8 cellular contexts compared by ENCODE assay signal in the genomic region with DNA sequence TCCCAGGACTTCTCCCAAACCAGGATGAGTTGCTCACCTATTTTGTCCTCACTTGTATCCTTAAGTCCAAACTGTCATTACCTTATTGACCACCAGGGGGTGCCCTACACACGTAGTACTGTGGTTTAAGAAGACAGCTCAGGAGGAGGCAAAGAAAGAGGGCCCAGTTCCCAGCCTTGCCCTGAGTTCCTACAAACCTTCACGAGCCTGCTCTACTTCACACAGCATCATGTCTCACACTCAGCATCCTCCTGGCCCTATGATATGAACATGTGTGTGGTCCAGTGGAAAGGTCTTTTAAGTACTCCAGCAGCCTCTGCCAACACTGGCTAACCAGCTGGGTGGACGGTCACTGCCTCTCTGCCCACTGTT. TPM values are rescaled to one million over a fixed set of nuclear protein-coding genes. Genes with fewer than 3 reads are reported as not detected.
DNase-seq lines count a peak whose midpoint lies in the region; ATAC-seq and TF ChIP-seq lines count a peak whose summit lies in the region.

No MANE protein-coding gene starts in this region.

- no peak overlapping the region for H4K8ac ChIP-seq in H9 (replicated peaks; ENCODE audit: insufficient read length, low read depth, low read length)

- no peak overlapping the region for H3K14ac ChIP-seq in H9 (ENCODE audit: insufficient read depth, low read length)

- no CpG with 5 or more reads among the region's 3 CpGs for WGBS in H9 (ENCODE audit: extremely low coverage, insufficient read length, low lambda C conversion rate)

- H3K9me3 Mint-ChIP-seq in H9 (no peaks in the 10 kb centered on the region; a peak in 1 of 5 replicates), MCF 10A (ENCODE audit: unreplicated experiment) (no peaks in the 10 kb centered on the region)

- no peak overlapping the region for H3K4me3 ChIP-seq in AG09309 (ENCODE audit: control insufficient read depth, low read depth, low read length)
- H3K4me3 ChIP-seq in WI38 (ENCODE audit: low read depth, low read length): no peak overlapping the region

- TF ChIP-seq CTCF in AG09309 (IDR thresholded peaks at IDR 0.05; ENCODE audit: control insufficient read depth, insufficient read depth, low read depth, low read length, missing control alignments) (peak; percentile 77), H9 (conservative IDR thresholded peaks at IDR 0.05) (peak; percentile 87), WI38 (IDR thresholded peaks at IDR 0.05; ENCODE audit: low read depth, low read length) (peak; percentile 70), MCF 10A (IDR thresholded peaks at IDR 0.05; ENCODE audit: unreplicated experiment) (peak; percentile 66)

- no peak for ATAC-seq in GM19324 (IDR thresholded peaks at IDR 0.05; ENCODE audit: low FRiP score, unreplicated experiment)

- H4K5ac ChIP-seq in H9 (ENCODE audit: insufficient read length, low read depth, low read length): no peak overlapping the region

- H3K4me2 ChIP-seq in H9 (ENCODE audit: insufficient read depth, insufficient read length, low read length): no peak overlapping the region

- no peaks in the 10 kb centered on the region for H3K9me3 ChIP-seq in H9 (ENCODE audit: control insufficient read depth, low read depth, low read length)

- no peak overlapping the region for H2BK120ac ChIP-seq in H9 (ENCODE audit: low read depth, low read length, poor library complexity, severe bottlenecking)

- H3K23me2 ChIP-seq in H9 (ENCODE audit: insufficient read length, low read depth, low read length, poor library complexity, severe bottlenecking): peaks cover 7% of the 10 kb centered on the region

- no peaks in the 10 kb centered on the region for H4K20me1 ChIP-seq in H9 (ENCODE audit: control insufficient read depth, insufficient read depth, insufficient read length)

- H3K79me2 ChIP-seq in H9 (ENCODE audit: insufficient read depth, low read length): peaks cover 10% of the 10 kb centered on the region; the same call in 1 of the 2 replicates

- H2AFZ ChIP-seq in H9 (ENCODE audit: low read length): no peak overlapping the region

- H3K27me3 ChIP-seq in H9 (ENCODE audit: insufficient read depth, low read length): no peaks in the 10 kb centered on the region

- intact Hi-C loops in MCF 10A (cut with micrococcal nuclease): loop anchor here (10.0 kb wide), 1 partner anchor 702 kb away; no protein-coding TSS in a partner anchor

- no peak overlapping the region for H2BK5ac ChIP-seq in H9 (ENCODE audit: insufficient read length, low read length)

- H3K79me1 ChIP-seq in H9 (ENCODE audit: insufficient read depth, low read depth, low read length, poor library complexity, severe bottlenecking): peaks cover 6% of the 10 kb centered on the region

- CTCF ChIA-PET in MCF 10A (lab: Yijun Ruan, JAX): interaction anchor here (0.6 to 6.7 kb wide), 28 partner anchors 9 to 1186 kb away, joined by 3 to 122 read pairs (median 4); a partner anchor contains a TSS

- no TSS peak for BruUV-seq in MCF 10A (replicated peaks; lab: Mats Ljungman, UMichigan)

- no peak overlapping the region for H3K27ac ChIP-seq in H9 (ENCODE audit: insufficient read length, low read depth, low read length)

- H4K91ac ChIP-seq in H9 (ENCODE audit: insufficient read length, low read depth, low read length): no peak overlapping the region

- no peak overlapping the region for H3K23ac ChIP-seq in H9 (ENCODE audit: insufficient read length, low read depth, low read length)

- H3K27me3 Mint-ChIP-seq in H9 (ENCODE audit: low read depth) (peaks cover 1% of the 10 kb centered on the region; the same call in 1 of the 2 replicates), MCF 10A (ENCODE audit: insufficient read depth, unreplicated experiment) (no peaks in the 10 kb centered on the region)

- H3K9ac ChIP-seq in H9 (ENCODE audit: extremely low read depth, insufficient read length, low read length): no peak overlapping the region

- POLR2A ChIA-PET in MCF 10A (lab: Yijun Ruan, JAX): interaction anchor here (0.6 to 3.1 kb wide), 15 partner anchors 10 to 491 kb away, joined by 3 to 25 read pairs (median 4); a partner anchor contains a TSS

- H2BK20ac ChIP-seq in H9 (ENCODE audit: low read depth, low read length, poor library complexity, severe bottlenecking): no peak overlapping the region

- H2BK12ac ChIP-seq in H9 (ENCODE audit: insufficient read length, low read depth, low read length): no peak overlapping the region

- no peak overlapping the region for H2BK15ac ChIP-seq in H9 (ENCODE audit: low read depth, low read length)

- H2AK5ac ChIP-seq in H9 (ENCODE audit: insufficient read length, low read length): no peak overlapping the region

- H3K56ac ChIP-seq in H9 (ENCODE audit: insufficient read length, low read depth, low read length): no peak overlapping the region

- H3K4ac ChIP-seq in H9 (ENCODE audit: low read depth, low read length): no peak overlapping the region

- peak; percentile 89 for DNase-seq in AG09309 (ENCODE audit: low read depth)
- peak; percentile 87 for DNase-seq in H9
- DNase-seq in NCI-H345 (lab: John Stamatoyannopoulos, UW): peak; percentile 86
- peak; percentile 96 for DNase-seq in MCF 10A (ENCODE audit: unreplicated experiment)
- peak; percentile 94 for DNase-seq in islet precursor cell
- DNase-seq in stimulated activated CD4-positive, alpha-beta T cell treated with anti-CD3 and anti-CD28 coated beads, Interleukin-15, amount 100 ng/mL, for 48 hours (ENCODE audit: low read depth in 2 of 2): peak; percentile 81 to 86

- H3K4me3 Mint-ChIP-seq in H9: 0 out of 5 replicates have a peak overlapping the region, but pooled peaks of 1 of the 2 experiments have one; percentile 0
- no peak overlapping the region for H3K4me3 Mint-ChIP-seq in MCF 10A (ENCODE audit: unreplicated experiment)

- H3K27ac Mint-ChIP-seq in H9: peak overlapping the region in 1 of 3 experiments; percentile 90; a peak in 2 of 7 replicates
- H3K27ac Mint-ChIP-seq in MCF 10A (ENCODE audit: low read depth, unreplicated experiment): no peak overlapping the region

- 0 out of 2 replicates have a peak, but pooled peaks cover 2% of the 10 kb centered on the region for H3K4me1 ChIP-seq in H9 (ENCODE audit: insufficient read depth, low read length)

- H3K36me3 Mint-ChIP-seq in H9 (ENCODE audit: insufficient read depth in 1 of 3, low read depth in 3 of 3): peaks cover 0 to 3% (median 0%) of the 10 kb centered on the region in 3 experiments; a peak in 4 of 7 replicates
- H3K36me3 Mint-ChIP-seq in MCF 10A (ENCODE audit: insufficient read depth, unreplicated experiment): peaks cover 7% of the 10 kb centered on the region

- no peak overlapping the region for H3K18ac ChIP-seq in H9 (ENCODE audit: insufficient read length, low read depth, low read length)

- no peak overlapping the region for H3T11ph ChIP-seq in H9 (ENCODE audit: low read length)

- H3K4me1 Mint-ChIP-seq in H9 (peaks cover 19 to 29% of the 10 kb centered on the region in 2 experiments), MCF 10A (ENCODE audit: insufficient read depth, unreplicated experiment) (peaks cover 30% of the 10 kb centered on the region)

RNA-seq across cellular contexts. Expression of a gene that starts 8.1 kb away (rescaled TPM):
- total RNA-seq in H9 (2021): 9.9 and 10.7 TPM in 2 replicates
- total RNA-seq in MCF 10A (2022): 2.7 and 3.1 TPM in 2 replicates

RNA-seq across cellular contexts. Expression of a gene that starts 8.4 kb away (rescaled TPM):
- total RNA-seq in H9 (2021) (22.4 and 22.8 TPM in 2 replicates), MCF 10A (2022) (38.9 and 44.9 TPM in 2 replicates)

RNA-seq across cellular contexts. Expression of a gene that starts 11.0 kb away (rescaled TPM):
- 65.1 and 68.0 TPM in 2 replicates for total RNA-seq in H9 (2021)
- 22.3 and 25.7 TPM in 2 replicates for total RNA-seq in MCF 10A (2022)

RNA-seq across cellular contexts. Expression of a gene that starts 15.6 kb away (rescaled TPM):
- total RNA-seq in H9 (2021) (19.9 and 20.0 TPM in 2 replicates), MCF 10A (2022) (2.3 and 2.5 TPM in 2 replicates)

RNA-seq across cellular contexts. Expression of a gene that starts 22.4 kb away (rescaled TPM):
- total RNA-seq in H9 (2021) (321 and 342 TPM in 2 replicates), MCF 10A (2022) (220 and 280 TPM in 2 replicates)
